18 cellular contexts compared by ENCODE assay signal in genomic region chr1:220696226-220696862, GRCh38. TPM values are rescaled to one million over a fixed set of nuclear protein-coding genes. Genes with fewer than 3 reads are reported as not detected.
DNase-seq lines count a peak whose midpoint lies in the region; ATAC-seq and TF ChIP-seq lines count a peak whose summit lies in the region.
"Had no signal": no experiment of that assay in that cellular context is flagged by ENCODE, and none has a peak within 500 bp of the region (broad histone marks: within the 10 kb centered on the region; RNA-seq: fewer than 3 reads in every experiment).

No MANE protein-coding gene starts in this region.

- H3K27ac ChIP-seq in angular gyrus (ENCODE audit: low read depth, low read length) (peak overlapping the region; percentile 60), dorsolateral prefrontal cortex (peak overlapping the region in 46 of 59 donors; percentile 1 to 88 (median 54))

- intact Hi-C loops in dorsolateral prefrontal cortex (cut with DNase I), result no loop called here

- DNase-seq in NCI-H69 (lab: John Stamatoyannopoulos, UW) (peak; percentile 29), dorsolateral prefrontal cortex (no peak), osteocyte (ENCODE audit: extremely low spot score, unreplicated experiment) (peak; percentile 59), glutamatergic neuron (no peak), cerebellar cortex (ENCODE audit: low spot score) (no peak)
- DNase-seq: ACHN; BE2C; C1 segment of cervical spinal cord; CD4-positive, CD25-positive, alpha-beta regulatory T cell; CD8-positive, alpha-beta memory T cell; COR-L47; GOT3; H7; HFFc6 had no signal

- no peak overlapping the region for H3K27ac Mint-ChIP-seq in osteocyte (ENCODE audit: unreplicated experiment)
- H3K27ac Mint-ChIP-seq in glutamatergic neuron (ENCODE audit: unreplicated experiment), result no peak overlapping the region
- H3K27ac Mint-ChIP-seq: CD4-positive, CD25-positive, alpha-beta regulatory T cell; CD8-positive, alpha-beta memory T cell; HFFc6 had no signal

- H3K4me3 Mint-ChIP-seq in osteocyte (ENCODE audit: unreplicated experiment), result no peak overlapping the region
- no peak overlapping the region for H3K4me3 Mint-ChIP-seq in glutamatergic neuron (ENCODE audit: unreplicated experiment)
- H3K4me3 Mint-ChIP-seq: CD4-positive, CD25-positive, alpha-beta regulatory T cell; CD8-positive, alpha-beta memory T cell; HFFc6 had no signal

- H3K27me3 Mint-ChIP-seq in osteocyte (ENCODE audit: unreplicated experiment), result no peaks in the 10 kb centered on the region
- H3K27me3 Mint-ChIP-seq in glutamatergic neuron (ENCODE audit: unreplicated experiment), result no peaks in the 10 kb centered on the region

- no peaks in the 10 kb centered on the region for H3K9me3 Mint-ChIP-seq in osteocyte (ENCODE audit: unreplicated experiment)
- peaks cover 2% of the 10 kb centered on the region for H3K9me3 Mint-ChIP-seq in glutamatergic neuron (ENCODE audit: unreplicated experiment)
- H3K9me3 Mint-ChIP-seq: CD4-positive, CD25-positive, alpha-beta regulatory T cell; HFFc6 had no signal

- TF ChIP-seq CTCF in dorsolateral prefrontal cortex (IDR thresholded peaks at IDR 0.05 in 54 of 56, conservative IDR thresholded peaks at IDR 0.05 in 2 of 56; ENCODE audit: low read depth in 1 of 56, partially characterized antibody in 56 of 56), result no peak
- no peak for TF ChIP-seq CTCF in osteocyte (IDR thresholded peaks at IDR 0.05)
- no peak for TF ChIP-seq CTCF in glutamatergic neuron (IDR thresholded peaks at IDR 0.05; ENCODE audit: partially characterized antibody, unreplicated experiment)

- no peaks in the 10 kb centered on the region for H3K27me3 ChIP-seq in dorsolateral prefrontal cortex

- H3K4me1 Mint-ChIP-seq in osteocyte (ENCODE audit: unreplicated experiment) (peaks cover 9% of the 10 kb centered on the region), glutamatergic neuron (ENCODE audit: low read depth, unreplicated experiment) (peaks cover 9% of the 10 kb centered on the region)
- H3K4me1 Mint-ChIP-seq: CD8-positive, alpha-beta memory T cell had no signal

- H3K4me3 ChIP-seq in dorsolateral prefrontal cortex, result peak overlapping the region in 1 of 59 donors; percentile 2

- H3K36me3 Mint-ChIP-seq in osteocyte (ENCODE audit: unreplicated experiment) (peaks cover 2% of the 10 kb centered on the region), glutamatergic neuron (ENCODE audit: unreplicated experiment) (peaks cover 15% of the 10 kb centered on the region)
- H3K36me3 Mint-ChIP-seq: CD4-positive, CD25-positive, alpha-beta regulatory T cell; CD8-positive, alpha-beta memory T cell had no signal

- ATAC-seq in HG03196 (IDR thresholded peaks at IDR 0.05; ENCODE audit: unreplicated experiment), result no peak
- no peak for ATAC-seq in GM18873 (IDR thresholded peaks at IDR 0.05; ENCODE audit: low FRiP score, unreplicated experiment)
- ATAC-seq: HCT116 had no signal

RNA-seq across cellular contexts. Expression of gene C1orf115, which starts 6.2 kb away (rescaled TPM):
- total RNA-seq in dorsolateral prefrontal cortex, result 100 to 1,000 TPM in 22 of 120 experiments, 10 to 100 TPM in 98; 19.7 to 154 (median 80.6) TPM
- 5.6 and 5.9 TPM in 2 replicates for total RNA-seq in osteocyte
- total RNA-seq in glutamatergic neuron (ENCODE audit: unreplicated experiment), result 30.5 TPM

RNA-seq across cellular contexts. Expression of gene MTARC2, which starts 51.8 kb away (rescaled TPM):
- total RNA-seq in dorsolateral prefrontal cortex, result 10 to 100 TPM; 14.6 to 48.4 (median 28.4) TPM
- total RNA-seq in osteocyte, result 25.6 and 27.9 TPM in 2 replicates
- total RNA-seq in glutamatergic neuron (ENCODE audit: unreplicated experiment), result 3.0 TPM
- total RNA-seq: CD4-positive, CD25-positive, alpha-beta regulatory T cell; CD8-positive, alpha-beta memory T cell had no signal

Comparison
In these comparisons a context has a peak if more than half of its experiments do, and no peak if none do; other contexts are left out.
1. DNase-seq: peak in NCI-H69 (single experiment) and osteocyte (single experiment); none in dorsolateral prefrontal cortex (0 of 10), glutamatergic neuron (single experiment) and cerebellar cortex (single experiment).